ENCODE assay signal across 9 cellular contexts in genomic region chr4:145487626-145488025, GRCh38. TPM values are rescaled to one million over a fixed set of nuclear protein-coding genes. Genes with fewer than 3 reads are reported as not detected.
DNase-seq lines count a peak whose midpoint lies in the region; ATAC-seq and TF ChIP-seq lines count a peak whose summit lies in the region.
"Had no signal": no experiment of that assay in that cellular context is flagged by ENCODE, and none has a peak within 500 bp of the region (broad histone marks: within the 10 kb centered on the region; RNA-seq: fewer than 3 reads in every experiment).

No MANE protein-coding gene starts in this region.

- no peak overlapping the region for H4K91ac ChIP-seq in mesenchymal stem cell (ENCODE audit: low read length)

- no peak overlapping the region for H2BK15ac ChIP-seq in mesenchymal stem cell (ENCODE audit: low read depth, poor library complexity, severe bottlenecking)

- DNase-seq in foreskin keratinocyte (no peak), mesenchymal stem cell (no peak), RKO (ENCODE audit: low spot score) (no peak), SKM-1 (lab: John Stamatoyannopoulos, UW; ENCODE audit: unreplicated experiment) (no peak)
- DNase-seq: activated CD8-positive, alpha-beta memory T cell treated with anti-CD3 and anti-CD28 coated beads, Interleukin-2, amount 50 U/mL, for 48 hours; NCI-H446 had no signal

- H3K4me2 ChIP-seq in mesenchymal stem cell (ENCODE audit: low read length, poor library complexity, severe bottlenecking), result no peak overlapping the region

- no peak overlapping the region for H2BK12ac ChIP-seq in mesenchymal stem cell (ENCODE audit: low read length in 2 of 2)

- H3K27me3 ChIP-seq in foreskin keratinocyte (no peaks in the 10 kb centered on the region), mesenchymal stem cell (ENCODE audit: control insufficient read depth in 1 of 2, insufficient read depth in 1 of 2, low read length in 2 of 2) (no peaks in the 10 kb centered on the region)

- H3K23ac ChIP-seq in mesenchymal stem cell (ENCODE audit: low read length in 2 of 2), result no peak overlapping the region

- H3K18ac ChIP-seq in mesenchymal stem cell (ENCODE audit: low read depth in 1 of 2, low read length in 2 of 2), result no peak overlapping the region

- no peak overlapping the region for H2AK5ac ChIP-seq in mesenchymal stem cell (ENCODE audit: low read length, severe bottlenecking)

- H3K27ac ChIP-seq in foreskin keratinocyte (peak overlapping the region; percentile 34), mesenchymal stem cell (ENCODE audit: low read length, poor library complexity, severe bottlenecking) (no peak overlapping the region)

- peaks cover 9% of the 10 kb centered on the region for H3K79me1 ChIP-seq in mesenchymal stem cell (replicated peaks; ENCODE audit: low read length, poor library complexity, severe bottlenecking)

- no peak overlapping the region for H4K8ac ChIP-seq in mesenchymal stem cell (ENCODE audit: low read length)

- no peak overlapping the region for H2BK5ac ChIP-seq in mesenchymal stem cell (ENCODE audit: low read depth, low read length, poor library complexity, severe bottlenecking)

- H3K4me1 ChIP-seq in foreskin keratinocyte (peaks cover 42% of the 10 kb centered on the region), mesenchymal stem cell (ENCODE audit: control insufficient read depth, insufficient read depth, low read depth, low read length) (peaks cover 2% of the 10 kb centered on the region)

- H2AFZ ChIP-seq in mesenchymal stem cell (ENCODE audit: low read depth, low read length), result no peak overlapping the region

- no peak overlapping the region for H3K4ac ChIP-seq in mesenchymal stem cell (ENCODE audit: low read depth in 1 of 2, low read length in 2 of 2)

- H3K9ac ChIP-seq in mesenchymal stem cell (ENCODE audit: low read length), result no peak overlapping the region

- no peak overlapping the region for H2BK120ac ChIP-seq in mesenchymal stem cell (ENCODE audit: low read depth, low read length)

- ATAC-seq in GM18520 (IDR thresholded peaks at IDR 0.05; ENCODE audit: unreplicated experiment), result peak; percentile 93
- peak; percentile 98 for ATAC-seq in GM21381 (IDR thresholded peaks at IDR 0.05; ENCODE audit: unreplicated experiment)
- peak; percentile 96 for ATAC-seq in HG03280 (IDR thresholded peaks at IDR 0.05; ENCODE audit: unreplicated experiment)
- ATAC-seq in foreskin keratinocyte, result peak; percentile 53

- peaks cover 0 to 2% of the 10 kb centered on the region in 2 experiments for H3K36me3 ChIP-seq in mesenchymal stem cell (ENCODE audit: control insufficient read depth in 1 of 2, insufficient read depth in 2 of 2, low read depth in 1 of 2, low read length in 2 of 2)

- no peak overlapping the region for H3K4me3 ChIP-seq in mesenchymal stem cell (ENCODE audit: insufficient read depth in 1 of 2, low read depth in 1 of 2, low read length in 2 of 2)

- no peak for TF ChIP-seq CTCF in foreskin keratinocyte (conservative IDR thresholded peaks at IDR 0.05)

- WGBS in mesenchymal stem cell, result 100% methylated on average over 1 of the region's 3 CpGs

- H3K14ac ChIP-seq in mesenchymal stem cell (ENCODE audit: low read length in 2 of 2), result no peak overlapping the region

- H3K9me3 ChIP-seq in mesenchymal stem cell (ENCODE audit: control insufficient read depth, low read length), result no peaks in the 10 kb centered on the region

RNA-seq across cellular contexts. Expression of gene SMAD1, which starts 6.0 kb away (rescaled TPM):
- 27.4 and 27.6 TPM in 2 replicates for total RNA-seq in foreskin keratinocyte
- polyA plus RNA-seq in foreskin keratinocyte, result 4.4 and 5.3 TPM in 2 replicates
- polyA plus RNA-seq in mesenchymal stem cell (2013, experiment 1 of 2), result 16.8 TPM
- 16.7 TPM for polyA plus RNA-seq in mesenchymal stem cell (2013, experiment 2 of 2)
